In the genomic region with DNA sequence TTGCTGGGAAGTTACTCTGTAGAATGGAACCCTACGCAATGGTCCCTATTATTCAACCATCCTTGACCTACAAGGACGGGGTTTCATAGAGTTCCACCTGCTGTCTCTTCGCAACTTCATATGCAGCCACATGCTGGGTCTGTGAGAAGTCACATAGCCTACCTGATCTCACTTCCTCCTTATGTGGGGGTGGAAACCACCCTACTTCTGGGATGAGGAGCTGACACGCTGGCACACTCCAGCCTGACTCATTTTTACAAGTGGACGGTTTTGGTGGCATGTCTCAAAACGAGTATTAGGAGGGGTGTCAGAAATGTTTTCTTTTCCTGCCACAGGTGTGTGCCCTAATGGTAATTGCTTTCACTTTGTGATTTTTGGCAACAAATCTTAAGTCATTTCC, we compare ENCODE assay signal across 15 cellular contexts. TPM values are rescaled to one million over a fixed set of nuclear protein-coding genes. Genes with fewer than 3 reads are reported as not detected.
DNase-seq lines count a peak whose midpoint lies in the region; ATAC-seq and TF ChIP-seq lines count a peak whose summit lies in the region.
"Had no signal": no experiment of that assay in that cellular context is flagged by ENCODE, and none has a peak within 500 bp of the region (broad histone marks: within the 10 kb centered on the region; RNA-seq: fewer than 3 reads in every experiment).

No MANE protein-coding gene starts in this region.

- no TSS peak for BruUV-seq in Calu3 (replicated peaks; lab: Mats Ljungman, UMichigan)

- peak overlapping the region; percentile 17; the same call in 1 of the 2 replicates for H3K4me2 ChIP-seq in BLaER1

- in situ Hi-C loops in transverse colon (cut with MboI; ENCODE audit: low pct_ligation_motif_present in 1 of 4, low pct_unique_long_range_greater_than_20kb in 1 of 4, low sequenced_read_pairs in 3 of 4) = no loop called here

- intact Hi-C loops in activated B cell treated with CpG ODN at 0.5 μM for 24 hours (cut with micrococcal nuclease) (no loop called here), Calu3 (cut with micrococcal nuclease; ENCODE audit: unreplicated experiment) (loop anchor here (10.0 kb wide), 1 partner anchor 59 kb away; no protein-coding TSS in a partner anchor), transverse colon (cut with DNase I; ENCODE audit: low total_unique reads) (no loop called here)

- no peaks in the 10 kb centered on the region for H3K9me3 Mint-ChIP-seq in activated B cell treated with CpG ODN at 0.5 μM for 24 hours
- H3K9me3 Mint-ChIP-seq in Calu3 (ENCODE audit: low read depth, unreplicated experiment) = no peaks in the 10 kb centered on the region
- H3K9me3 Mint-ChIP-seq: activated naive CD4-positive, alpha-beta T cell treated with anti-CD3 and anti-CD28 coated beads, Interleukin-2, amount 50 U/mL, for 24 hours had no signal

- POLR2A ChIA-PET in activated B cell treated with CpG ODN at 0.5 μM for 24 hours (lab: Charles Lee) = no interaction called here

- peak; percentile 81 for ATAC-seq in GM18909 (IDR thresholded peaks at IDR 0.05; ENCODE audit: poor library complexity, unreplicated experiment)
- ATAC-seq in HG03103 (IDR thresholded peaks at IDR 0.05; ENCODE audit: low read depth, unreplicated experiment) = peak; percentile 77
- ATAC-seq in activated B cell treated with CpG ODN at 0.5 μM for 24 hours (ENCODE audit: low read depth) = peak; percentile 47
- no peak for ATAC-seq in GM21528 (IDR thresholded peaks at IDR 0.05; ENCODE audit: low FRiP score, unreplicated experiment)
- no peak for ATAC-seq in GM21515 (IDR thresholded peaks at IDR 0.05; ENCODE audit: unreplicated experiment)

- H3K4me3 Mint-ChIP-seq in activated B cell treated with CpG ODN at 0.5 μM for 24 hours (no peak overlapping the region), Calu3 (ENCODE audit: low read depth, unreplicated experiment) (no peak overlapping the region)
- H3K4me3 Mint-ChIP-seq: activated naive CD4-positive, alpha-beta T cell treated with anti-CD3 and anti-CD28 coated beads, Interleukin-2, amount 50 U/mL, for 24 hours had no signal

- no peak for TF ChIP-seq POLR2A in transverse colon (IDR thresholded peaks at IDR 0.05)

- no peaks in the 10 kb centered on the region for H4K20me1 ChIP-seq in BLaER1

- H3K4me1 Mint-ChIP-seq in activated B cell treated with CpG ODN at 0.5 μM for 24 hours = no peaks in the 10 kb centered on the region
- peaks cover 17% of the 10 kb centered on the region for H3K4me1 Mint-ChIP-seq in Calu3 (ENCODE audit: low read depth, unreplicated experiment)
- H3K4me1 Mint-ChIP-seq: activated naive CD4-positive, alpha-beta T cell treated with anti-CD3 and anti-CD28 coated beads, Interleukin-2, amount 50 U/mL, for 24 hours had no signal

- H3K4me1 ChIP-seq in BLaER1 (peaks cover 38% of the 10 kb centered on the region), transverse colon (no peaks in the 10 kb centered on the region)
- H3K4me1 ChIP-seq: upper lobe of left lung had no signal

- H3K4me3 ChIP-seq in BLaER1 (no peak overlapping the region), transverse colon (no peak overlapping the region)
- H3K4me3 ChIP-seq: upper lobe of left lung had no signal

- H3K27me3 ChIP-seq in BLaER1 = no peaks in the 10 kb centered on the region
- H3K27me3 ChIP-seq in transverse colon = no peaks in the 10 kb centered on the region
- H3K27me3 ChIP-seq: upper lobe of left lung had no signal

- H3K27ac ChIP-seq in BLaER1 (no peak overlapping the region), transverse colon (no peak overlapping the region)
- H3K27ac ChIP-seq: upper lobe of left lung had no signal

- H3K9ac ChIP-seq in BLaER1 = no peak overlapping the region

- H3K36me3 ChIP-seq in BLaER1 (no peaks in the 10 kb centered on the region), transverse colon (no peaks in the 10 kb centered on the region)
- H3K36me3 ChIP-seq: upper lobe of left lung had no signal

- TF ChIP-seq EP300 in transverse colon (IDR thresholded peaks at IDR 0.05; ENCODE audit: low read depth) = no peak

- no peaks in the 10 kb centered on the region for H3K36me3 Mint-ChIP-seq in activated B cell treated with CpG ODN at 0.5 μM for 24 hours (ENCODE audit: low read depth)
- H3K36me3 Mint-ChIP-seq in Calu3 (ENCODE audit: insufficient read depth, unreplicated experiment) = no peaks in the 10 kb centered on the region
- H3K36me3 Mint-ChIP-seq: activated naive CD4-positive, alpha-beta T cell treated with anti-CD3 and anti-CD28 coated beads, Interleukin-2, amount 50 U/mL, for 24 hours had no signal

- no peaks in the 10 kb centered on the region for H3K9me3 ChIP-seq in BLaER1
- H3K9me3 ChIP-seq in transverse colon = no peaks in the 10 kb centered on the region
- H3K9me3 ChIP-seq: upper lobe of left lung had no signal

- no peak overlapping the region for H3K27ac Mint-ChIP-seq in activated B cell treated with CpG ODN at 0.5 μM for 24 hours
- H3K27ac Mint-ChIP-seq in Calu3 (ENCODE audit: unreplicated experiment) = no peak overlapping the region
- H3K27ac Mint-ChIP-seq: activated naive CD4-positive, alpha-beta T cell treated with anti-CD3 and anti-CD28 coated beads, Interleukin-2, amount 50 U/mL, for 24 hours had no signal

- 28 to 73% methylated on average over 2 to 6 of the region's 6 CpGs for WGBS in transverse colon (ENCODE audit: low coverage in 1 of 2), 2 donors

- H3K27me3 Mint-ChIP-seq in activated B cell treated with CpG ODN at 0.5 μM for 24 hours = peaks cover 3% of the 10 kb centered on the region
- H3K27me3 Mint-ChIP-seq in Calu3 (ENCODE audit: unreplicated experiment) = no peaks in the 10 kb centered on the region
- H3K27me3 Mint-ChIP-seq: activated naive CD4-positive, alpha-beta T cell treated with anti-CD3 and anti-CD28 coated beads, Interleukin-2, amount 50 U/mL, for 24 hours had no signal

- DNase-seq in activated B cell treated with CpG ODN at 0.5 μM for 24 hours (no peak), Calu3 (no peak), transverse colon (no peak)
- DNase-seq: H7, mammary epithelial cell, NCI-H2081 treated with DMSO at 0.1 percent for 48 hours, Right ventricle myocardium superior, upper lobe of left lung had no signal

- TF ChIP-seq CTCF in activated B cell treated with CpG ODN at 0.5 μM for 24 hours (IDR thresholded peaks at IDR 0.05) = no peak
- TF ChIP-seq CTCF in Calu3 (IDR thresholded peaks at IDR 0.05; ENCODE audit: unreplicated experiment) = no peak
- no peak for TF ChIP-seq CTCF in transverse colon (IDR thresholded peaks at IDR 0.05)

- CTCF ChIA-PET in activated B cell treated with CpG ODN at 0.5 μM for 24 hours (lab: Charles Lee) (no interaction called here), Calu3 (lab: Charles Lee) (no interaction called here)

RNA-seq across cellular contexts. Expression of a gene that starts 36.8 kb away (rescaled TPM):
- total RNA-seq in activated B cell treated with CpG ODN at 0.5 μM for 24 hours = 6.1 and 8.0 TPM in 2 replicates
- 42.0 and 47.8 TPM in 2 replicates for total RNA-seq in Calu3 (2022)
- 10 to 100 TPM; 47.1 to 65.4 (median 58.6) TPM for total RNA-seq in transverse colon

RNA-seq across cellular contexts. Expression of a gene that starts 40.4 kb away (rescaled TPM):
- not detected in 2 replicates for total RNA-seq in activated B cell treated with CpG ODN at 0.5 μM for 24 hours
- total RNA-seq in Calu3 (2022) = not detected in 2 replicates
- not detected for total RNA-seq in transverse colon
- total RNA-seq: H7, mammary epithelial cell, posterior vena cava, Right ventricle myocardium superior, upper lobe of left lung had no signal

Comparison
In these comparisons a context has a peak if more than half of its experiments do, and no peak if none do; other contexts are left out.
1. ATAC-seq: peak in GM18909 (single experiment), HG03103 (single experiment) and activated B cell treated with CpG ODN at 0.5 μM for 24 hours (single experiment); none in GM21528 (single experiment) and GM21515 (single experiment).